8 cellular contexts compared by ENCODE assay signal in genomic region chr5:8908055-8908683, GRCh38.
A peak's percentile ranks its signal among the peaks of the same experiment; 100 is the strongest.
DNase-seq lines count a peak whose midpoint lies in the region; ATAC-seq, FAIRE-seq and TF ChIP-seq lines count a peak whose summit lies in the region.

No MANE protein-coding gene starts in this region.

- BruUV-seq in endothelial cell of umbilical vein (replicated peaks; lab: Mats Ljungman, UMichigan): no TSS peak

- H3K9me3 Mint-ChIP-seq in HFFc6: no peaks in the 10 kb centered on the region

- H3K9me3 ChIP-seq in right atrium auricular region (no peaks in the 10 kb centered on the region), endothelial cell of umbilical vein (replicated peaks; ENCODE audit: control insufficient read depth, insufficient read depth, low read length) (no peaks in the 10 kb centered on the region), skeletal muscle satellite cell (replicated peaks; ENCODE audit: low read length) (no peaks in the 10 kb centered on the region)

- DNase-seq in left cardiac atrium: peak; percentile 24
- no peak for DNase-seq in right atrium auricular region (ENCODE audit: low spot score)
- peak; percentile 33 for DNase-seq in HFFc6
- DNase-seq in OCI-M1 (lab: John Stamatoyannopoulos, UW): peak; percentile 70
- DNase-seq in endothelial cell of umbilical vein (ENCODE audit: low read depth, low spot score): peak; percentile 34

- intact Hi-C loops in left cardiac atrium (cut with DNase I) (no loop called here), endothelial cell of umbilical vein (cut with micrococcal nuclease) (loop anchor here (1.0 kb wide), 1 partner anchor 152 kb away; no protein-coding TSS in a partner anchor)

- peak overlapping the region; percentile 80; the same call in 1 of the 2 replicates for H3K4me3 Mint-ChIP-seq in HFFc6

- dilution Hi-C loops in endothelial cell of umbilical vein (cut with MboI; ENCODE audit: extremely low pct_ligation_motif_present, low sequenced_read_pairs): no loop called here

- CTCF ChIA-PET in endothelial cell of umbilical vein (lab: Charles Lee): interaction anchor here (0.6 to 2.2 kb wide), 31 partner anchors 9 to 568 kb away, joined by 3 to 13 read pairs (median 4); no protein-coding TSS in a partner anchor

- no peak for TF ChIP-seq POLR2A in endothelial cell of umbilical vein (IDR thresholded peaks at IDR 0.05; ENCODE audit: low read depth, low read length)

- FAIRE-seq in endothelial cell of umbilical vein (lab: Jason Lieb, UNC): peak; percentile 59

- no peaks in the 10 kb centered on the region for H3K79me2 ChIP-seq in endothelial cell of umbilical vein (ENCODE audit: control insufficient read depth, insufficient read depth, low read length)

- no peaks in the 10 kb centered on the region for H3K36me3 ChIP-seq in right atrium auricular region
- no peaks in the 10 kb centered on the region for H3K36me3 ChIP-seq in endothelial cell of umbilical vein (ENCODE audit: control insufficient read depth in 2 of 2, extremely low read depth in 1 of 2, insufficient read depth in 2 of 2, low read length in 2 of 2)
- H3K36me3 ChIP-seq in skeletal muscle satellite cell (ENCODE audit: insufficient read depth, low read length): no peaks in the 10 kb centered on the region

- H4K20me1 ChIP-seq in endothelial cell of umbilical vein (replicated peaks; ENCODE audit: control insufficient read depth, extremely low read depth, insufficient read depth, low read length): no peaks in the 10 kb centered on the region

- ATAC-seq in left cardiac atrium (no peak), GM19455 (IDR thresholded peaks at IDR 0.05; ENCODE audit: unreplicated experiment) (no peak)
- no peak for ATAC-seq in activated CD4-positive, CD25-positive, alpha-beta regulatory T cell treated with anti-CD3 and anti-CD28 coated beads, Interleukin-2, amount 50 U/mL, for 24 hours

- H3K4me1 Mint-ChIP-seq in HFFc6 (ENCODE audit: low read depth): peaks cover 84% of the 10 kb centered on the region

- H3K4me1 ChIP-seq in right atrium auricular region (no peaks in the 10 kb centered on the region), endothelial cell of umbilical vein (ENCODE audit: control insufficient read depth, extremely low read depth, insufficient read depth, low read length) (no peaks in the 10 kb centered on the region), skeletal muscle satellite cell (ENCODE audit: control insufficient read depth, insufficient read depth, low read length) (peaks cover 42% of the 10 kb centered on the region)

- no peak overlapping the region for H2AFZ ChIP-seq in endothelial cell of umbilical vein (ENCODE audit: low read depth, low read length)

- peak overlapping the region; percentile 96 for H3K27ac Mint-ChIP-seq in HFFc6

- H3K9me1 ChIP-seq in endothelial cell of umbilical vein (replicated peaks; ENCODE audit: control insufficient read depth, extremely low read depth, insufficient read depth, low read length): no peaks in the 10 kb centered on the region

- H3K4me3 ChIP-seq in right atrium auricular region (no peak overlapping the region), endothelial cell of umbilical vein (replicated peaks in 1 of 3; ENCODE audit: insufficient read depth in 1 of 3, low read depth in 1 of 3, low read length in 3 of 3) (no peak overlapping the region), skeletal muscle satellite cell (ENCODE audit: low read length) (no peak overlapping the region)

- POLR2A ChIA-PET in endothelial cell of umbilical vein (lab: Charles Lee): no interaction called here

- H3K27me3 Mint-ChIP-seq in HFFc6 (ENCODE audit: insufficient read depth): no peaks in the 10 kb centered on the region

- peaks cover 5% of the 10 kb centered on the region; the same call in 1 of the 2 replicates for H3K36me3 Mint-ChIP-seq in HFFc6 (ENCODE audit: low read depth)

- H3K4me2 ChIP-seq in endothelial cell of umbilical vein (ENCODE audit: insufficient read depth, low read length) (no peak overlapping the region), skeletal muscle satellite cell (ENCODE audit: low read length) (peak overlapping the region; percentile 47)

- TF ChIP-seq CTCF in right atrium auricular region (IDR thresholded peaks at IDR 0.05) (peak in 1 of 2 donors; percentile 52), HFFc6 (IDR thresholded peaks at IDR 0.05) (peak; percentile 90), endothelial cell of umbilical vein (IDR thresholded peaks at IDR 0.05; ENCODE audit: extremely low read depth in 1 of 2, insufficient read depth in 1 of 2, low read depth in 1 of 2, low read length in 2 of 2) (peak; percentile 73 to 77)

- H3K27ac ChIP-seq in right atrium auricular region (no peak overlapping the region), endothelial cell of umbilical vein (ENCODE audit: insufficient read depth, low read depth, low read length) (no peak overlapping the region)

- H3K27me3 ChIP-seq in right atrium auricular region: no peaks in the 10 kb centered on the region
- H3K27me3 ChIP-seq in endothelial cell of umbilical vein (ENCODE audit: control insufficient read depth in 2 of 2, insufficient read depth in 2 of 2, low read length in 2 of 2): no peaks in the 10 kb centered on the region
- H3K27me3 ChIP-seq in skeletal muscle satellite cell (ENCODE audit: control insufficient read depth, insufficient read depth, low read length): no peaks in the 10 kb centered on the region

- H3K9ac ChIP-seq in endothelial cell of umbilical vein (replicated peaks; ENCODE audit: extremely low read depth, insufficient read depth, low read length) (no peak overlapping the region), skeletal muscle satellite cell (ENCODE audit: low read depth, low read length) (peak overlapping the region; percentile 49)

TF ChIP-seq in endothelial cell of umbilical vein, 7 proteins besides CTCF, POLR2A, EP300 and RAD21:
- TF ChIP-seq EZH2 (IDR thresholded peaks at IDR 0.05; ENCODE audit: borderline replicate concordance, low read depth, low read length, severe bottlenecking) (no peak), JUN (IDR thresholded peaks at IDR 0.05; ENCODE audit: borderline replicate concordance, insufficient read depth, insufficient read length, low read depth) (no peak)
